In genomic region chr18:22048221-22048620, GRCh38 we compare ENCODE assay signal across 24 cellular contexts.
A peak's percentile ranks its signal among the peaks of the same experiment; 100 is the strongest.
DNase-seq lines count a peak whose midpoint lies in the region; ATAC-seq, FAIRE-seq and TF ChIP-seq lines count a peak whose summit lies in the region.
"Had no signal": no experiment of that assay in that cellular context is flagged by ENCODE, and none has a peak within 500 bp of the region (broad histone marks: within the 10 kb centered on the region; RNA-seq: fewer than 3 reads in every experiment).

No MANE protein-coding gene starts in this region.

- DNase-seq in NCI-H146 (lab: John Stamatoyannopoulos, UW), result peak; percentile 66
- DNase-seq in body of pancreas, result peak in 3 of 4 donors; percentile 51 to 67 (median 62)
- peak in 3 of 6 donors; percentile 32 to 57 (median 48) for DNase-seq in pancreas
- DNase-seq in GM19238 (ENCODE audit: insufficient read length, low spot score), result no peak
- DNase-seq in T1000 (lab: John Stamatoyannopoulos, UW), result no peak
- no peak for DNase-seq in gastrocnemius medialis
- DNase-seq: 8988T; ACHN; AML-193; BE2C; CD4-positive, alpha-beta memory T cell; COR-L47; DMS153; DMS79 treated with DMSO at 0.1 percent for 48 hours; GF-D8; GM23248; H7; HCEC 1CT had no signal

- H3K36me3 ChIP-seq in body of pancreas (replicated peaks in 1 of 2; ENCODE audit: insufficient read depth in 1 of 2, low read depth in 2 of 2) (no peaks in the 10 kb centered on the region), pancreas (no peaks in the 10 kb centered on the region), gastrocnemius medialis (no peaks in the 10 kb centered on the region)
- H3K36me3 ChIP-seq: BE2C; BLaER1 treated with 17β-estradiol and CSF1 and Interleukin-3, amounts not matched to agents 10 nM and 100 nM had no signal

- ATAC-seq in body of pancreas, result no peak
- ATAC-seq in pancreas, result peak in 3 of 4 donors; percentile 21 to 31 (median 31)
- ATAC-seq in gastrocnemius medialis, result no peak
- ATAC-seq: A549 had no signal

- H3K27me3 ChIP-seq in body of pancreas, result no peaks in the 10 kb centered on the region
- H3K27me3 ChIP-seq in pancreas, result no peaks in the 10 kb centered on the region
- no peaks in the 10 kb centered on the region for H3K27me3 ChIP-seq in gastrocnemius medialis
- H3K27me3 ChIP-seq: BE2C; BLaER1 treated with 17β-estradiol and CSF1 and Interleukin-3, amounts not matched to agents 10 nM and 100 nM had no signal

- WGBS in body of pancreas, 2 donors, result 50 to 51% methylated on average over 5 of the region's 5 CpGs
- 37 to 40% methylated on average over 5 of the region's 5 CpGs for WGBS in pancreas, 2 donors

- H3K9me3 ChIP-seq in body of pancreas, result no peaks in the 10 kb centered on the region
- no peaks in the 10 kb centered on the region for H3K9me3 ChIP-seq in pancreas
- no peaks in the 10 kb centered on the region for H3K9me3 ChIP-seq in gastrocnemius medialis
- H3K9me3 ChIP-seq: A549, BE2C had no signal

- TF ChIP-seq POLR2A in body of pancreas (IDR thresholded peaks at IDR 0.05) (no peak), gastrocnemius medialis (IDR thresholded peaks at IDR 0.05) (no peak)

- TF ChIP-seq CTCF in C4-2B (conservative IDR thresholded peaks at IDR 0.05) (no peak), body of pancreas (IDR thresholded peaks at IDR 0.05) (no peak), pancreas (IDR thresholded peaks at IDR 0.05) (no peak), gastrocnemius medialis (IDR thresholded peaks at IDR 0.05 in 4 of 5, conservative IDR thresholded peaks at IDR 0.05 in 1 of 5) (no peak)

- H3K4me1 ChIP-seq in body of pancreas (peaks cover 78% of the 10 kb centered on the region), pancreas (peaks cover 46 to 65% (median 58%) of the 10 kb centered on the region in 3 donors), gastrocnemius medialis (no peaks in the 10 kb centered on the region)
- H3K4me1 ChIP-seq: BE2C; BLaER1 treated with 17β-estradiol and CSF1 and Interleukin-3, amounts not matched to agents 10 nM and 100 nM had no signal

- H3K27ac ChIP-seq in C4-2B (peak overlapping the region; percentile 39; the same call in 1 of the 2 replicates), body of pancreas (peak overlapping the region; percentile 94 to 97 (median 95)), pancreas (peak overlapping the region; percentile 36 to 96 (median 91)), gastrocnemius medialis (no peak overlapping the region)
- H3K27ac ChIP-seq: A549; BLaER1 treated with 17β-estradiol and CSF1 and Interleukin-3, amounts not matched to agents 10 nM and 100 nM; GM23248 had no signal

- intact Hi-C loops in body of pancreas (cut with DNase I) (no loop called here), pancreas (cut with DNase I) (no loop called here), gastrocnemius medialis (cut with DNase I; ENCODE audit: low total_unique reads) (no loop called here)

- H3K4me3 ChIP-seq in body of pancreas, result no peak overlapping the region
- no peak overlapping the region for H3K4me3 ChIP-seq in pancreas
- H3K4me3 ChIP-seq in gastrocnemius medialis, result no peak overlapping the region
- H3K4me3 ChIP-seq: A549; BLaER1 treated with 17β-estradiol and CSF1 and Interleukin-3, amounts not matched to agents 10 nM and 100 nM; GM23248 had no signal

- no peak for FAIRE-seq in pancreas (lab: Jason Lieb, UNC)
- FAIRE-seq: A549, GM12891, GM18507, H1 had no signal

- in situ Hi-C loops in gastrocnemius medialis (cut with MboI; ENCODE audit: low sequenced_read_pairs in 4 of 4), result loop anchor here in 1 of 4 donors (25.0 kb wide), 1 partner anchor 214 kb away; no protein-coding TSS in a partner anchor

Comparison
In these comparisons a context has a peak if more than half of its experiments do, and no peak if none do; other contexts are left out.
1. H3K27ac ChIP-seq: peak in C4-2B (single experiment), body of pancreas (4 of 4) and pancreas (4 of 4); none in gastrocnemius medialis (0 of 4).
2. DNase-seq: peak in NCI-H146 (single experiment) and body of pancreas (3 of 4); none in GM19238 (single experiment), T1000 (single experiment) and gastrocnemius medialis (0 of 2).
3. ATAC-seq: peak in pancreas (3 of 4); none in body of pancreas (single experiment) and gastrocnemius medialis (0 of 2).